In genomic region chr13:96817336-96817941, GRCh38 we compare ENCODE assay signal across 9 cellular contexts.
DNase-seq lines count a peak whose midpoint lies in the region; ATAC-seq and TF ChIP-seq lines count a peak whose summit lies in the region.
"Had no signal": no experiment of that assay in that cellular context is flagged by ENCODE, and none has a peak within 500 bp of the region (broad histone marks: within the 10 kb centered on the region; RNA-seq: fewer than 3 reads in every experiment).

No MANE protein-coding gene starts in this region.

- no peak overlapping the region for H3K4me3 Mint-ChIP-seq in progenitor cell of endocrine pancreas (ENCODE audit: low read depth)

- H3K36me3 Mint-ChIP-seq in progenitor cell of endocrine pancreas (ENCODE audit: insufficient read depth) = peaks cover 2% of the 10 kb centered on the region

- H3K4me3 ChIP-seq in GM12875 (ENCODE audit: low read depth, low read length) = no peak overlapping the region
- H3K4me3 ChIP-seq in epithelial cell of esophagus (ENCODE audit: low read length) = no peak overlapping the region
- H3K4me3 ChIP-seq: lung had no signal

- H3K27ac Mint-ChIP-seq in progenitor cell of endocrine pancreas = no peak overlapping the region

- DNase-seq in NCI-H526 (lab: John Stamatoyannopoulos, UW) = peak; percentile 30 to 74
- peak; percentile 34 for DNase-seq in epithelial cell of esophagus (ENCODE audit: low read depth)
- DNase-seq in progenitor cell of endocrine pancreas (ENCODE audit: low spot score, unreplicated experiment) = no peak
- no peak for DNase-seq in stimulated activated CD4-positive, alpha-beta T cell treated with anti-CD3 and anti-CD28 coated beads, Interleukin-4, amount 100 ng/mL, for 4 hours

- H3K4me1 Mint-ChIP-seq in progenitor cell of endocrine pancreas (ENCODE audit: low read depth) = peaks cover 14% of the 10 kb centered on the region

- H3K9me3 Mint-ChIP-seq in progenitor cell of endocrine pancreas (ENCODE audit: low read depth) = peaks cover 14% of the 10 kb centered on the region

- H3K27me3 Mint-ChIP-seq in progenitor cell of endocrine pancreas = peaks cover 9% of the 10 kb centered on the region

- ATAC-seq in GM18858 (IDR thresholded peaks at IDR 0.05; ENCODE audit: unreplicated experiment) = no peak
- ATAC-seq in GM18870 (IDR thresholded peaks at IDR 0.05; ENCODE audit: unreplicated experiment) = no peak
- ATAC-seq in HG02852 (IDR thresholded peaks at IDR 0.05; ENCODE audit: unreplicated experiment) = no peak

- 0 out of 2 replicates have a peak, but pooled peaks have one; percentile 15 for TF ChIP-seq CTCF in GM12875 (IDR thresholded peaks at IDR 0.05; ENCODE audit: borderline replicate concordance, insufficient read depth, low read depth, low read length)
- peak; percentile 55 for TF ChIP-seq CTCF in epithelial cell of esophagus (IDR thresholded peaks at IDR 0.05; ENCODE audit: insufficient read depth, low read depth, low read length, missing control alignments)
- peak; percentile 85 for TF ChIP-seq CTCF in progenitor cell of endocrine pancreas (IDR thresholded peaks at IDR 0.05; ENCODE audit: unreplicated experiment)

Comparison
In these comparisons a context has a peak if more than half of its experiments do, and no peak if none do; other contexts are left out.
1. CTCF ChIP-seq: peak in every context shown above with its lines; median percentile 85 in progenitor cell of endocrine pancreas; 55 in epithelial cell of esophagus; 15 in GM12875.
2. DNase-seq: peak in NCI-H526 (2 of 2) and epithelial cell of esophagus (single experiment); none in progenitor cell of endocrine pancreas (single experiment) and stimulated activated CD4-positive, alpha-beta T cell treated with anti-CD3 and anti-CD28 coated beads, Interleukin-4, amount 100 ng/mL, for 4 hours (0 of 2).